ENCODE assay signal across 19 cellular contexts in the genomic region with DNA sequence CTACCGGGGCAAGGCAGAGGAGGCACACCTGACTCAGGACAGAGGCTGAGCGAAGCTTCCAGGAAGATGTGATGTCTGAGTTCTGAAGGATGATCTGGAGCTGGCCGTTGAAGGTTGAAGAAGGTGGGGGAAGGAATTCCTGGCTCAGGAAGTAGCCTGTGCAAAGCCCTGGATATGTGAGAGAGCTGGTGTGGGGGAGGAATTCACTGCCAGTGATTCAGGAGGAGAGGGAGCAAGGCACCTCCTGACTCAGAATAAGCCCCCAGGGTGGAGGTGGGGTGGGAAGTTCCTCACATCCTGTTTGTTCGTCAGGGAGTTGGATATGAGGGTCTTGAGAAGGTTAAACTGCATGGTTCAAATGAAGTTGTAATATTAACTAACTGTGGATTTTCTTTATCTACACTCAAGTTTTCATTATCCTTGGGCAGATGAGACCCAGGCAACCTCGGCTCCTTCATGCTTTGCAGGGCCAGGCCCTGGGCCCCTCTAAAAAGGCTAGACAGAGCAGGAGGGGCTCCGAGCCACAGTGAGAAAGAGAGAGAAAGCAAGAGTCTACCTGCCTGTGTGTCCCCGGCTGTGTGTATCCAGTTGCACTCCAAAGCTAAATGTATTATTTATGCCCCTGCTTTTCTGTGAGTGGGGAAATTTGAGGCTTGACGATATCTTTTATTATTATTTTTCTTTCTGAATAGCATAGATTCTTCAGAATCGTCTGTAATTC. TPM values are rescaled to one million over a fixed set of nuclear protein-coding genes. Genes with fewer than 3 reads are reported as not detected.
DNase-seq lines count a peak whose midpoint lies in the region; TF ChIP-seq lines count a peak whose summit lies in the region.
"Had no signal": no experiment of that assay in that cellular context is flagged by ENCODE, and none has a peak within 500 bp of the region (broad histone marks: within the 10 kb centered on the region; RNA-seq: fewer than 3 reads in every experiment).

No MANE protein-coding gene starts in this region.

- CTCF ChIA-PET in Calu3 (lab: Charles Lee): interaction anchor here (0.7 kb wide), 1 partner anchor 1848 kb away, joined by 3 read pairs; no protein-coding TSS in a partner anchor

- TF ChIP-seq CTCF in WERI-Rb-1 (IDR thresholded peaks at IDR 0.05; ENCODE audit: low read depth, low read length): no peak
- TF ChIP-seq CTCF in Calu3 (IDR thresholded peaks at IDR 0.05; ENCODE audit: unreplicated experiment): no peak

- H3K36me3 ChIP-seq in H7 (replicated peaks; ENCODE audit: control insufficient read depth, insufficient read depth, low read length): no peaks in the 10 kb centered on the region; the same call in 1 of the 2 replicates
- peaks cover 18% of the 10 kb centered on the region for H3K36me3 ChIP-seq in WERI-Rb-1
- H3K36me3 ChIP-seq in iPS-20b (ENCODE audit: insufficient read depth, low read depth, low read length): peaks cover 3% of the 10 kb centered on the region; the same call in 1 of the 2 replicates
- peaks cover 0 to 3% of the 10 kb centered on the region in 2 experiments for H3K36me3 ChIP-seq in trophoblast cell (ENCODE audit: control insufficient read depth in 1 of 2, insufficient read depth in 2 of 2, low read length in 2 of 2)
- H3K36me3 ChIP-seq: BLaER1 treated with 17β-estradiol and CSF1 and Interleukin-3, amounts not matched to agents 10 nM and 100 nM; tibial artery had no signal

- H3K4me3 ChIP-seq in H7 (ENCODE audit: insufficient read depth, low read depth, low read length) (no peak overlapping the region), WERI-Rb-1 (ENCODE audit: low read depth, low read length) (no peak overlapping the region), iPS-20b (ENCODE audit: low read length) (peak overlapping the region; percentile 39; the same call in 1 of the 2 replicates), trophoblast cell (ENCODE audit: low read depth, low read length) (no peak overlapping the region)
- H3K4me3 ChIP-seq: BLaER1 treated with 17β-estradiol and CSF1 and Interleukin-3, amounts not matched to agents 10 nM and 100 nM; tibial artery had no signal

- no peak overlapping the region for H3K4me3 Mint-ChIP-seq in Calu3 (ENCODE audit: low read depth, unreplicated experiment)

- WGBS in trophoblast cell (ENCODE audit: extremely low coverage, insufficient coverage, insufficient read length): no CpG with 5 or more reads among the region's 9 CpGs

- peak overlapping the region; percentile 66 for H3K27ac ChIP-seq in WERI-Rb-1
- H3K27ac ChIP-seq in iPS-20b (ENCODE audit: low read length): no peak overlapping the region
- peak overlapping the region; percentile 77 for H3K27ac ChIP-seq in trophoblast cell (ENCODE audit: low read depth, low read length)
- H3K27ac ChIP-seq: BLaER1 treated with 17β-estradiol and CSF1 and Interleukin-3, amounts not matched to agents 10 nM and 100 nM; KMS-11; tibial artery had no signal

- no peak overlapping the region for H2AK5ac ChIP-seq in trophoblast cell (ENCODE audit: low read length)

- DNase-seq in H7 (peak; percentile 16), WERI-Rb-1 (no peak), trophoblast cell (no peak), Calu3 (no peak), posterior vena cava (ENCODE audit: low spot score) (no peak), NCI-H2171 (lab: John Stamatoyannopoulos, UW) (no peak), anterior cingulate cortex (lab: John Stamatoyannopoulos, UW) (no peak)
- DNase-seq: activated CD4-positive, alpha-beta T cell treated with anti-CD3 and anti-CD28 coated beads for 4 hours; foreskin melanocyte; kidney; NCI-H146; NCI-H510A treated with DMSO at 0.1 percent for 48 hours; retina; stimulated activated CD4-positive, alpha-beta T cell treated with anti-CD3 and anti-CD28 coated beads, Interleukin-1b, Interleukin-23, amount 100 ng/mL, for 48 hours; stimulated activated CD8-positive, alpha-beta memory T cell treated with anti-CD3 and anti-CD28 coated beads, Interleukin-4, amount 100 ng/mL, for 48 hours; tibial artery had no signal

- no peak overlapping the region for H4K8ac ChIP-seq in trophoblast cell (ENCODE audit: low read depth, low read length)

- H3K9me3 ChIP-seq in WERI-Rb-1 (ENCODE audit: severe bottlenecking) (no peaks in the 10 kb centered on the region), iPS-20b (ENCODE audit: insufficient read depth, low read depth, low read length) (no peaks in the 10 kb centered on the region), trophoblast cell (ENCODE audit: insufficient read depth, low read depth, low read length) (no peaks in the 10 kb centered on the region)
- H3K9me3 ChIP-seq: BLaER1 treated with 17β-estradiol and CSF1 and Interleukin-3, amounts not matched to agents 10 nM and 100 nM; tibial artery had no signal

- H4K91ac ChIP-seq in trophoblast cell (ENCODE audit: low read depth, low read length): peak overlapping the region; percentile 90

- peak overlapping the region; percentile 84 for H2BK120ac ChIP-seq in trophoblast cell (ENCODE audit: insufficient read depth, low read length, poor library complexity)

- H3K9me3 Mint-ChIP-seq in Calu3 (ENCODE audit: low read depth, unreplicated experiment): no peaks in the 10 kb centered on the region

- peaks cover 65% of the 10 kb centered on the region for H3K27me3 Mint-ChIP-seq in Calu3 (ENCODE audit: unreplicated experiment)

- H3K27me3 ChIP-seq in H7 (ENCODE audit: control insufficient read depth, insufficient read depth, low read length) (no peaks in the 10 kb centered on the region), WERI-Rb-1 (ENCODE audit: insufficient read depth, low read depth, severe bottlenecking) (peaks cover 8% of the 10 kb centered on the region), iPS-20b (ENCODE audit: insufficient read depth, low read length) (no peaks in the 10 kb centered on the region), trophoblast cell (ENCODE audit: insufficient read depth, low read length) (no peaks in the 10 kb centered on the region)
- H3K27me3 ChIP-seq: tibial artery had no signal

- H2BK5ac ChIP-seq in trophoblast cell (ENCODE audit: low read depth, low read length, poor library complexity): no peak overlapping the region

- no peak overlapping the region for H4K12ac ChIP-seq in trophoblast cell (ENCODE audit: low read depth, low read length)

- no TSS peak for BruUV-seq in Calu3 (replicated peaks; lab: Mats Ljungman, UMichigan)

- peak overlapping the region; percentile 65 for H2BK12ac ChIP-seq in trophoblast cell (ENCODE audit: low read length)

- no peak overlapping the region for H2AFZ ChIP-seq in trophoblast cell (ENCODE audit: insufficient read depth, low read length, poor library complexity)

- no peak overlapping the region for H3K18ac ChIP-seq in trophoblast cell (ENCODE audit: low read length)

- peaks cover 1% of the 10 kb centered on the region for H3K79me2 ChIP-seq in trophoblast cell (ENCODE audit: control insufficient read depth, insufficient read depth, low read length, poor library complexity)

- intact Hi-C loops in Calu3 (cut with micrococcal nuclease; ENCODE audit: unreplicated experiment): no loop called here
- intact Hi-C loops in posterior vena cava (cut with DNase I): no loop called here

- no peaks in the 10 kb centered on the region for H3K4me1 Mint-ChIP-seq in Calu3 (ENCODE audit: low read depth, unreplicated experiment)

- no peak overlapping the region for H3K23ac ChIP-seq in trophoblast cell (ENCODE audit: low read length)

- no peaks in the 10 kb centered on the region for H3K36me3 Mint-ChIP-seq in Calu3 (ENCODE audit: insufficient read depth, unreplicated experiment)

- H3K4me1 ChIP-seq in iPS-20b (ENCODE audit: insufficient read depth, low read length) (peaks cover 19% of the 10 kb centered on the region), trophoblast cell (ENCODE audit: control insufficient read depth in 1 of 2, insufficient read depth in 2 of 2, low read length in 2 of 2) (peaks cover 8 to 18% of the 10 kb centered on the region in 2 experiments)
- H3K4me1 ChIP-seq: BLaER1 treated with 17β-estradiol and CSF1 and Interleukin-3, amounts not matched to agents 10 nM and 100 nM; tibial artery had no signal

- peak overlapping the region; percentile 52 for H3K4me2 ChIP-seq in trophoblast cell (ENCODE audit: low read length)
- H3K4me2 ChIP-seq: BLaER1 treated with 17β-estradiol and CSF1 and Interleukin-3, amounts not matched to agents 10 nM and 100 nM; KMS-11 had no signal

- H3K9ac ChIP-seq in iPS-20b (ENCODE audit: low read depth, low read length) (peak overlapping the region; percentile 64; the same call in 1 of the 2 replicates), trophoblast cell (ENCODE audit: low read length) (no peak overlapping the region)
- H3K9ac ChIP-seq: BLaER1 treated with 17β-estradiol and CSF1 and Interleukin-3, amounts not matched to agents 10 nM and 100 nM; KMS-11 had no signal

- H3K4ac ChIP-seq in trophoblast cell (ENCODE audit: low read depth, low read length): no peak overlapping the region

- H3K14ac ChIP-seq in trophoblast cell (ENCODE audit: low read length): peak overlapping the region; percentile 65

- H3K79me1 ChIP-seq in trophoblast cell (ENCODE audit: low read length): peaks cover 3% of the 10 kb centered on the region

- no peak overlapping the region for H3K27ac Mint-ChIP-seq in Calu3 (ENCODE audit: unreplicated experiment)

RNA-seq across cellular contexts. Expression of a gene that starts 7.1 kb away (rescaled TPM):
- 3.7 and 7.5 TPM in 2 replicates for total RNA-seq in H7 (2014; rRNA removed; shearing (Covaris generic))
- polyA plus RNA-seq in trophoblast cell (2013): 5.9 and 6.7 TPM in 2 replicates
- total RNA-seq in Calu3 (2022): 0.09 and 0.27 TPM in 2 replicates
- 10 to 100 TPM; 32.4 to 46.1 TPM for total RNA-seq in posterior vena cava
